21 cellular contexts compared by ENCODE assay signal in the genomic region with DNA sequence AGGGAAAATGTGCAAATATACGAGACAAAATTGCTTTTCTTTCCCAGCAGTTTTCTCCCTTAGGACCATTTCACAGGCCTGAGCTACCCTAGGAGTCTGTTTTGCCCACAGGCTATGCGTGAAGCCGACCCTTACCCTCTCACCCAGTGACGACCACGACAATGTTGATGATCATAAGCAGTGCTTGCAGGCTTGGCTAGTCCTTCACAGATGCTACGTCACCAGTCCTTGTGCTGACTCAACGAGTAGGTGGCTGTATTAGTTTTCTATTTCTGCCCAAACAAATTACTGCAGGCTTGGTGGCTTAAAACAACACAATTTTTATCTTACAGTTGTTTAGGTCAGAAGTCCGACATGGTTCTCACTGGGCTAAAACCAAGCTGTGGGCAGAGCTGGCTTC.
"Had no signal": no experiment of that assay in that cellular context is flagged by ENCODE, and none has a peak within 500 bp of the region (broad histone marks: within the 10 kb centered on the region; RNA-seq: fewer than 3 reads in every experiment).

No MANE protein-coding gene starts in this region.

- H3K27ac ChIP-seq: ascending aorta, coronary artery, esophagus squamous epithelium, hepatocyte, prostate gland, stomach, thoracic aorta had no signal

- H3K9me3 Mint-ChIP-seq: activated T-helper 17 cell treated with anti-CD3 and anti-CD28 coated beads, Interleukin-2, amount 50 U/mL, for 72 hours; natural killer cell treated with Interleukin-12 subunit alpha and Interleukin-12 subunit beta and Interleukin-15 and Interleukin-18, amount 100 ng/mL, for 72 hours had no signal

- H3K4me1 ChIP-seq: ascending aorta, esophagus squamous epithelium, prostate gland, stomach had no signal

- H3K36me3 ChIP-seq: esophagus squamous epithelium, prostate gland, stomach, thoracic aorta had no signal

- ATAC-seq: activated CD4-positive, CD25-positive, alpha-beta regulatory T cell treated with anti-CD3 and anti-CD28 coated beads, Interleukin-2, amount 50 U/mL, for 24 hours; activated T-helper 17 cell treated with anti-CD3 and anti-CD28 coated beads, Interleukin-2, amount 50 U/mL, for 72 hours; left ventricle myocardium superior; natural killer cell treated with Interleukin-12 subunit alpha and Interleukin-12 subunit beta and Interleukin-15 and Interleukin-18, amount 100 ng/mL, for 72 hours; right cardiac atrium; T-cell had no signal

- H3K4me3 ChIP-seq: ascending aorta, coronary artery, esophagus squamous epithelium, hepatocyte, prostate gland, stomach, thoracic aorta had no signal

- H3K27me3 ChIP-seq: ascending aorta, esophagus squamous epithelium, hepatocyte had no signal

- H3K9me3 ChIP-seq: ascending aorta, esophagus squamous epithelium, prostate gland, SK-N-SH, stomach, thoracic aorta had no signal

- H3K4me1 Mint-ChIP-seq: activated T-helper 17 cell treated with anti-CD3 and anti-CD28 coated beads, Interleukin-2, amount 50 U/mL, for 72 hours; T-cell had no signal

- H3K27ac Mint-ChIP-seq: activated T-helper 17 cell treated with anti-CD3 and anti-CD28 coated beads, Interleukin-2, amount 50 U/mL, for 72 hours; T-cell had no signal

- DNase-seq: activated naive CD4-positive, alpha-beta T cell treated with Interleukin-2 at 50 U/mL for 16 hours; activated T-cell treated with anti-CD3 and anti-CD28 coated beads for 4 hours; central memory CD4-positive, alpha-beta T cell; esophagus squamous epithelium; left ventricle myocardium superior; mesendoderm; nucleus accumbens; right cardiac atrium; SK-N-SH; stimulated activated CD4-positive, alpha-beta T cell treated with anti-CD3 and anti-CD28 coated beads, Interleukin-1b, Interleukin-23, amount 100 ng/mL, for 48 hours; stomach; T-cell; T-helper 9 cell had no signal

- H3K4me3 Mint-ChIP-seq: activated T-helper 17 cell treated with anti-CD3 and anti-CD28 coated beads, Interleukin-2, amount 50 U/mL, for 72 hours; natural killer cell treated with Interleukin-12 subunit alpha and Interleukin-12 subunit beta and Interleukin-15 and Interleukin-18, amount 100 ng/mL, for 72 hours; T-cell had no signal

- H3K36me3 Mint-ChIP-seq: natural killer cell treated with Interleukin-12 subunit alpha and Interleukin-12 subunit beta and Interleukin-15 and Interleukin-18, amount 100 ng/mL, for 72 hours; T-cell had no signal
